In the genomic region with DNA sequence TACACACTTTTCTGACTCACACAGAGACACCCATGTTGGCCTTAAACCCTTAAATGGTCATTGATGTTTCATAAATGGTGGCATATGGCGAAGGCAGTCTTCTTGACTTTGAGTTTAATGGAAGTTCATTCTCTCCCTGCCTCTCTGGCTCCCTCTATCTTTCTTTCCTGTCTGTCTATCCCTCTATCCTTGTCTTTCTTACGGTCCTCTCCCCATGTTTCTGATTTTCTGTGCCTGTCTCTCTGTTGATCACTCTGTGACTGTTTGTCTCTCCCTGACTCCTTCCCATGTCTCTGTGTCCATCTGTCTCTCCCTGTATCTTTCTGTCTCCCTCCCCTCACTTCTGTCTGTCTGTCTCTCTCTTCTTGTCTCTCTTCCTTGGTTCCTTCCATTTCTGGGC, we compare ENCODE assay signal across 1 cellular context.
TF ChIP-seq lines count a peak whose summit lies in the region.

No MANE protein-coding gene starts in this region.

TF ChIP-seq in HCT116, 20 proteins besides CTCF, POLR2A, EP300 and RAD21:
- TF ChIP-seq JUND (IDR thresholded peaks at IDR 0.05) (no peak), ELF1 (IDR thresholded peaks at IDR 0.05; ENCODE audit: borderline replicate concordance, low read depth) (no peak), EGR1 (IDR thresholded peaks at IDR 0.05; ENCODE audit: low read depth) (no peak), CEBPB (IDR thresholded peaks at IDR 0.05; ENCODE audit: low read depth) (no peak), EZH2phosphoT487 (IDR thresholded peaks at IDR 0.05; ENCODE audit: borderline replicate concordance) (no peak), ZFX (IDR thresholded peaks at IDR 0.05) (no peak), TCF7L2 (IDR thresholded peaks at IDR 0.05; ENCODE audit: borderline replicate concordance, extremely low read depth, insufficient read depth, insufficient read length) (no peak), SRF (IDR thresholded peaks at IDR 0.05; ENCODE audit: low read depth) (no peak), ZBTB33 (IDR thresholded peaks at IDR 0.05; ENCODE audit: extremely low read depth, insufficient replicate concordance, low read length) (no peak), SIN3A (IDR thresholded peaks at IDR 0.05; ENCODE audit: low read depth) (no peak)
- TF ChIP-seq, protein P1, sequence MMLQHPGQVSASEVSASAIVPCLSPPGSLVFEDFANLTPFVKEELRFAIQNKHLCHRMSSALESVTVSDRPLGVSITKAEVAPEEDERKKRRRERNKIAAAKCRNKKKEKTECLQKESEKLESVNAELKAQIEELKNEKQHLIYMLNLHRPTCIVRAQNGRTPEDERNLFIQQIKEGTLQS (IDR thresholded peaks at IDR 0.05) = no peak
- TF ChIP-seq, protein P2, sequence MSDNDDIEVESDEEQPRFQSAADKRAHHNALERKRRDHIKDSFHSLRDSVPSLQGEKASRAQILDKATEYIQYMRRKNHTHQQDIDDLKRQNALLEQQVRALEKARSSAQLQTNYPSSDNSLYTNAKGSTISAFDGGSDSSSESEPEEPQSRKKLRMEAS (IDR thresholded peaks at IDR 0.05) = no peak
TF ChIP-seq in HCT116: peak in this region for 0.
